10 cellular contexts compared by ENCODE assay signal in genomic region chr4:107740381-107740780, GRCh38. TPM values are rescaled to one million over a fixed set of nuclear protein-coding genes. Genes with fewer than 3 reads are reported as not detected.
DNase-seq lines count a peak whose midpoint lies in the region; ATAC-seq and TF ChIP-seq lines count a peak whose summit lies in the region.
"Had no signal": no experiment of that assay in that cellular context is flagged by ENCODE, and none has a peak within 500 bp of the region (broad histone marks: within the 10 kb centered on the region; RNA-seq: fewer than 3 reads in every experiment).

No MANE protein-coding gene starts in this region.

- H3K9ac ChIP-seq in smooth muscle cell (ENCODE audit: low read depth): peak overlapping the region; percentile 7

- H2AFZ ChIP-seq in hepatocyte (peak overlapping the region; percentile 13), smooth muscle cell (ENCODE audit: low read depth) (peak overlapping the region; percentile 78)

- no peaks in the 10 kb centered on the region for H3K9me2 ChIP-seq in hepatocyte (replicated peaks; ENCODE audit: insufficient read depth)

- no peaks in the 10 kb centered on the region for H3K27me3 ChIP-seq in RWPE2 (ENCODE audit: insufficient read depth, poor library complexity, severe bottlenecking)
- H3K27me3 ChIP-seq in hepatocyte: no peaks in the 10 kb centered on the region
- no peaks in the 10 kb centered on the region for H3K27me3 ChIP-seq in smooth muscle cell (ENCODE audit: low read depth)

- no peak for TF ChIP-seq CTCF in RWPE2 (IDR thresholded peaks at IDR 0.05; ENCODE audit: poor library complexity, severe bottlenecking)
- TF ChIP-seq CTCF in hepatocyte (IDR thresholded peaks at IDR 0.05; ENCODE audit: poor library complexity): peak; percentile 36
- peak; percentile 27 for TF ChIP-seq CTCF in smooth muscle cell (IDR thresholded peaks at IDR 0.05; ENCODE audit: borderline replicate concordance, insufficient read depth, poor library complexity, severe bottlenecking)
- no peak for TF ChIP-seq CTCF in RWPE1 (conservative IDR thresholded peaks at IDR 0.05; ENCODE audit: low read depth)

- WGBS in hepatocyte (ENCODE audit: low lambda C conversion rate, missing lambda C conversion rate): 44% methylated on average over 3 of the region's 3 CpGs
- WGBS in smooth muscle cell (ENCODE audit: low lambda C conversion rate): 38% methylated on average over 3 of the region's 3 CpGs

- H3K27ac ChIP-seq in RWPE2 (ENCODE audit: poor library complexity, severe bottlenecking): no peak overlapping the region
- peak overlapping the region; percentile 70 for H3K27ac ChIP-seq in hepatocyte
- H3K27ac ChIP-seq in smooth muscle cell (ENCODE audit: low read depth): peak overlapping the region; percentile 87
- no peak overlapping the region for H3K27ac ChIP-seq in RWPE1

- H3K4me2 ChIP-seq in hepatocyte: peak overlapping the region; percentile 52
- H3K4me2 ChIP-seq in smooth muscle cell: peak overlapping the region; percentile 73

- POLR2A ChIA-PET in RWPE1 (lab: Yijun Ruan, JAX; ENCODE audit: low non-redundant PET): no interaction called here

- DNase-seq in DMS 273 (lab: John Stamatoyannopoulos, UW; ENCODE audit: unreplicated experiment) (peak; percentile 44), DMS 273 treated with DMSO at 0.1 percent for 48 hours (lab: John Stamatoyannopoulos, UW) (no peak), RWPE2 (ENCODE audit: low spot score) (no peak), hepatocyte (ENCODE audit: low spot score) (no peak), smooth muscle cell (lab: John Stamatoyannopoulos, UW; ENCODE audit: unreplicated experiment) (no peak), RWPE1 (ENCODE audit: low spot score) (no peak)
- DNase-seq: natural killer cell; stimulated activated CD8-positive, alpha-beta memory T cell treated with anti-CD3 and anti-CD28 coated beads, Interleukin-4, amount 100 ng/mL, for 48 hours had no signal

- CTCF ChIA-PET in RWPE1 (lab: Yijun Ruan, JAX): no interaction called here

- H4K20me1 ChIP-seq in hepatocyte (ENCODE audit: insufficient read depth, poor library complexity, severe bottlenecking) (no peaks in the 10 kb centered on the region), smooth muscle cell (ENCODE audit: low read depth) (no peaks in the 10 kb centered on the region)

- ATAC-seq in RWPE2 (ENCODE audit: low read depth) (peak; percentile 17; the same call in 1 of the 3 replicates), GM19324 (IDR thresholded peaks at IDR 0.05; ENCODE audit: low FRiP score, unreplicated experiment) (no peak), GM18520 (IDR thresholded peaks at IDR 0.05; ENCODE audit: unreplicated experiment) (no peak)
- ATAC-seq: natural killer cell had no signal

- H3K4me3 ChIP-seq in RWPE2 (ENCODE audit: severe bottlenecking) (no peak overlapping the region), hepatocyte (no peak overlapping the region), smooth muscle cell (peak overlapping the region; percentile 25)

- H3K4me1 ChIP-seq in RWPE2 (ENCODE audit: insufficient read depth, poor library complexity, severe bottlenecking) (no peaks in the 10 kb centered on the region), hepatocyte (ENCODE audit: insufficient read depth) (peaks cover 24% of the 10 kb centered on the region), smooth muscle cell (ENCODE audit: low read depth) (no peaks in the 10 kb centered on the region)

- H3K79me2 ChIP-seq in hepatocyte (no peaks in the 10 kb centered on the region), smooth muscle cell (ENCODE audit: low read depth) (no peaks in the 10 kb centered on the region)

- peaks cover 29% of the 10 kb centered on the region for H3F3A ChIP-seq in smooth muscle cell (ENCODE audit: low read depth)

- H3K9me3 ChIP-seq in RWPE2 (ENCODE audit: severe bottlenecking) (no peaks in the 10 kb centered on the region), hepatocyte (ENCODE audit: low read depth) (no peaks in the 10 kb centered on the region), smooth muscle cell (replicated peaks; ENCODE audit: low read depth) (no peaks in the 10 kb centered on the region)

- no peaks in the 10 kb centered on the region for H3K36me3 ChIP-seq in RWPE2 (ENCODE audit: low read depth)
- no peaks in the 10 kb centered on the region for H3K36me3 ChIP-seq in hepatocyte (replicated peaks; ENCODE audit: insufficient read depth, low read depth)
- no peaks in the 10 kb centered on the region for H3K36me3 ChIP-seq in smooth muscle cell (ENCODE audit: low read depth)

RNA-seq across cellular contexts. Expression of gene PAPSS1, which starts 20.3 kb away (rescaled TPM):
- 103 TPM in 2 replicates for total RNA-seq in hepatocyte
- 102 and 107 TPM in 2 replicates for polyA plus RNA-seq in hepatocyte
- 188 and 206 TPM in 2 replicates for total RNA-seq in smooth muscle cell
- 141 and 198 TPM in 2 replicates for polyA plus RNA-seq in smooth muscle cell

Comparison
In these comparisons a context has a peak if more than half of its experiments do, and no peak if none do; other contexts are left out.
1. H3K27ac ChIP-seq: peak in hepatocyte (single experiment) and smooth muscle cell (single experiment); none in RWPE2 (single experiment) and RWPE1 (single experiment).
2. CTCF ChIP-seq: peak in hepatocyte (single experiment) and smooth muscle cell (single experiment); none in RWPE2 (single experiment) and RWPE1 (single experiment).